In genomic region chr6:12288844-12289654, GRCh38 we compare ENCODE assay signal across 8 cellular contexts. TPM values are rescaled to one million over a fixed set of nuclear protein-coding genes. Genes with fewer than 3 reads are reported as not detected.
A peak's percentile ranks its signal among the peaks of the same experiment; 100 is the strongest.
DNase-seq lines count a peak whose midpoint lies in the region; ATAC-seq and FAIRE-seq lines count a peak whose summit lies in the region.

No MANE protein-coding gene starts in this region.

- peak overlapping the region; percentile 89 for H3K27ac ChIP-seq in mesodermal cell (ENCODE audit: low read depth, low read length, severe bottlenecking)

- H3K36me3 ChIP-seq in mesodermal cell (ENCODE audit: control insufficient read depth, insufficient read depth, low read length) = peaks cover 31% of the 10 kb centered on the region

- H3K27me3 Mint-ChIP-seq in effector memory CD8-positive, alpha-beta T cell = peaks cover 70 to 72% of the 10 kb centered on the region in 2 donors

- in situ Hi-C loops in ACHN (cut with HindIII; ENCODE audit: low pct_ligation_motif_present, low pct_unique_long_range_greater_than_20kb, low sequenced_read_pairs) = no loop called here

- H3K4me3 ChIP-seq in mesodermal cell (ENCODE audit: extremely low read depth, insufficient read depth, low read length, poor library complexity, severe bottlenecking) = peak overlapping the region; percentile 63

- DNase-seq in ACHN (peak; percentile 73), GM18507 (ENCODE audit: extremely low spot score, insufficient read length, low read depth) (peak; percentile 47), NCI-H2029 (lab: John Stamatoyannopoulos, UW) (peak; percentile 62), NK-92 (lab: John Stamatoyannopoulos, UW; ENCODE audit: unreplicated experiment) (no peak)
- DNase-seq in activated CD4-positive, alpha-beta T cell treated with anti-CD3 and anti-CD28 coated beads for 48 hours = peak; percentile 72
- peak; percentile 9 to 37 (median 13) for DNase-seq in effector memory CD8-positive, alpha-beta T cell
- DNase-seq in stimulated activated effector memory CD8-positive, alpha-beta T cell treated with anti-CD3 and anti-CD28 coated beads, Interleukin-12 subunit alpha, Interleukin-12 subunit beta, amount 100 ng/mL, for 72 hours (ENCODE audit: low spot score in 2 of 2) = peak; percentile 32 to 77

- 36 to 45% methylated on average over 4 to 9 of the region's 10 CpGs for WGBS in mesodermal cell (ENCODE audit: insufficient coverage in 2 of 2), 2 experiments

- H3K27ac Mint-ChIP-seq in effector memory CD8-positive, alpha-beta T cell = no peak overlapping the region
- peak overlapping the region; percentile 17 for H3K27ac Mint-ChIP-seq in stimulated activated effector memory CD8-positive, alpha-beta T cell treated with anti-CD3 and anti-CD28 coated beads, Interleukin-12 subunit alpha, Interleukin-12 subunit beta, amount 100 ng/mL, for 72 hours

- peaks cover 12 to 17% of the 10 kb centered on the region in 2 donors for H3K4me1 Mint-ChIP-seq in effector memory CD8-positive, alpha-beta T cell (ENCODE audit: low read depth in 2 of 2)
- peaks cover 17% of the 10 kb centered on the region for H3K4me1 Mint-ChIP-seq in stimulated activated effector memory CD8-positive, alpha-beta T cell treated with anti-CD3 and anti-CD28 coated beads, Interleukin-12 subunit alpha, Interleukin-12 subunit beta, amount 100 ng/mL, for 72 hours

- no peaks in the 10 kb centered on the region for H3K36me3 Mint-ChIP-seq in effector memory CD8-positive, alpha-beta T cell (ENCODE audit: insufficient read depth)
- no peaks in the 10 kb centered on the region for H3K36me3 Mint-ChIP-seq in stimulated activated effector memory CD8-positive, alpha-beta T cell treated with anti-CD3 and anti-CD28 coated beads, Interleukin-12 subunit alpha, Interleukin-12 subunit beta, amount 100 ng/mL, for 72 hours

- peaks cover 26% of the 10 kb centered on the region for H3K4me1 ChIP-seq in mesodermal cell (ENCODE audit: control insufficient read depth, insufficient read depth, low read length, poor library complexity, severe bottlenecking)

- peak overlapping the region; percentile 71 to 76 for H3K4me3 Mint-ChIP-seq in effector memory CD8-positive, alpha-beta T cell
- H3K4me3 Mint-ChIP-seq in stimulated activated effector memory CD8-positive, alpha-beta T cell treated with anti-CD3 and anti-CD28 coated beads, Interleukin-12 subunit alpha, Interleukin-12 subunit beta, amount 100 ng/mL, for 72 hours = peak overlapping the region; percentile 71

- peak; percentile 80 for FAIRE-seq in GM18507 (lab: Jason Lieb, UNC)

- ATAC-seq in effector memory CD8-positive, alpha-beta T cell (replicated peaks) = peak; percentile 54
- peak; percentile 58 for ATAC-seq in stimulated activated effector memory CD8-positive, alpha-beta T cell treated with anti-CD3 and anti-CD28 coated beads, Interleukin-12 subunit alpha, Interleukin-12 subunit beta, amount 100 ng/mL, for 72 hours

- H3K9me3 ChIP-seq in mesodermal cell (ENCODE audit: control insufficient read depth, low read length) = no peaks in the 10 kb centered on the region

- H3K9me3 Mint-ChIP-seq in effector memory CD8-positive, alpha-beta T cell = no peaks in the 10 kb centered on the region
- no peaks in the 10 kb centered on the region for H3K9me3 Mint-ChIP-seq in stimulated activated effector memory CD8-positive, alpha-beta T cell treated with anti-CD3 and anti-CD28 coated beads, Interleukin-12 subunit alpha, Interleukin-12 subunit beta, amount 100 ng/mL, for 72 hours

RNA-seq across cellular contexts. Expression of gene EDN1, which starts 1.1 kb away (rescaled TPM):
- 43.7 TPM for polyA plus RNA-seq in mesodermal cell (2013, experiment 1 of 2)
- 45.3 TPM for polyA plus RNA-seq in mesodermal cell (2013, experiment 2 of 2)
